In the genomic region with DNA sequence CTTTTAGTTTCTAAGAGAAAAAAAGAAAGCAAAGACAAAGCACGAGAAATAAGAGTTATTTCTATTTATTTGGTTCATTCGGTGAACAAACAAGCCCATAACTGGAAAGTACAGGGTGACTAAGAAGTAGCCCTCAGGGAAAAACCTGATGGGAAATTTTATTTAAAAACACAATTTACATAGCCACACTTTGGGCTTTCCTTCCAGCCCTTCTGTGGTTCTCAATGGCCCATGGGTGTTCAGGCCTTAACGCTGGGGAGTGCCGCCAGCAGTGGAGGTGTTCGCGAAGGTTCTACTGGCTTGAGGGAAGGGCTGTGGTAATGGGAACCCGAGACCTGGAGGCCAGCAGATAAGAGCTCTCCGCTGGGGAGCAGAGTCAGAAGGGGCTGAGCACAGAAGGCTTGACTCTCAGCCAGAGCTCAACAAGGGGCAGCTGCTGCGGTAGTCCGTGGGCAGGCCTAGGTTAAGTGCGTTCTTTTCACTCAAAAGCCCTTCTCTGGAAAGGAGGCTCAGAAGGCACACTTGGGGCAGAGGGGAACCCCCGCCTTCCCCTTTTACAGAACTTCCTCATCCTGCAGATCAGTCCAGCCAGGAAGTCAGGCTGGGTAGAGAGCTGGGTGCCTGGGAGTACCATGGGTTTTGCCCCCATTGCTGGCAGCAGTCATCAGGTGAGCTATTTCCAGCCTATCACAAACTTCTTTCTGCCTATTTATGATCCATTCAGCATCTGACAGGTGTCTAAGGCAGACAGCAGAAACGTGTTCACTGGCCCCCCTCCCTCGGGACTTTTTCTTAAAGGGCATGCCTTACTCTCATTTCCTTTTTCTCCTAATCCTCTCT, we compare ENCODE assay signal across 1 cellular context.
TF ChIP-seq lines count a peak whose summit lies in the region.

No MANE protein-coding gene starts in this region.

TF ChIP-seq in GM23338, 12 proteins besides CTCF, POLR2A, EP300 and RAD21 (continued from another document):
- TF ChIP-seq, protein P1, sequence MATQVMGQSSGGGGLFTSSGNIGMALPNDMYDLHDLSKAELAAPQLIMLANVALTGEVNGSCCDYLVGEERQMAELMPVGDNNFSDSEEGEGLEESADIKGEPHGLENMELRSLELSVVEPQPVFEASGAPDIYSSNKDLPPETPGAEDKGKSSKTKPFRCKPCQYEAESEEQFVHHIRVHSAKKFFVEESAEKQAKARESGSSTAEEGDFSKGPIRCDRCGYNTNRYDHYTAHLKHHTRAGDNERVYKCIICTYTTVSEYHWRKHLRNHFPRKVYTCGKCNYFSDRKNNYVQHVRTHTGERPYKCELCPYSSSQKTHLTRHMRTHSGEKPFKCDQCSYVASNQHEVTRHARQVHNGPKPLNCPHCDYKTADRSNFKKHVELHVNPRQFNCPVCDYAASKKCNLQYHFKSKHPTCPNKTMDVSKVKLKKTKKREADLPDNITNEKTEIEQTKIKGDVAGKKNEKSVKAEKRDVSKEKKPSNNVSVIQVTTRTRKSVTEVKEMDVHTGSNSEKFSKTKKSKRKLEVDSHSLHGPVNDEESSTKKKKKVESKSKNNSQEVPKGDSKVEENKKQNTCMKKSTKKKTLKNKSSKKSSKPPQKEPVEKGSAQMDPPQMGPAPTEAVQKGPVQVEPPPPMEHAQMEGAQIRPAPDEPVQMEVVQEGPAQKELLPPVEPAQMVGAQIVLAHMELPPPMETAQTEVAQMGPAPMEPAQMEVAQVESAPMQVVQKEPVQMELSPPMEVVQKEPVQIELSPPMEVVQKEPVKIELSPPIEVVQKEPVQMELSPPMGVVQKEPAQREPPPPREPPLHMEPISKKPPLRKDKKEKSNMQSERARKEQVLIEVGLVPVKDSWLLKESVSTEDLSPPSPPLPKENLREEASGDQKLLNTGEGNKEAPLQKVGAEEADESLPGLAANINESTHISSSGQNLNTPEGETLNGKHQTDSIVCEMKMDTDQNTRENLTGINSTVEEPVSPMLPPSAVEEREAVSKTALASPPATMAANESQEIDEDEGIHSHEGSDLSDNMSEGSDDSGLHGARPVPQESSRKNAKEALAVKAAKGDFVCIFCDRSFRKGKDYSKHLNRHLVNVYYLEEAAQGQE (IDR thresholded peaks at IDR 0.05; ENCODE audit: unreplicated experiment): no peak
- TF ChIP-seq CREB1 (CRISPR knock-in tag; IDR thresholded peaks at IDR 0.05; ENCODE audit: low read depth) (no peak), EZH2phosphoT487 (IDR thresholded peaks at IDR 0.05; ENCODE audit: unreplicated experiment) (no peak), STAT1 (IDR thresholded peaks at IDR 0.05; ENCODE audit: unreplicated experiment) (no peak), JUNB (IDR thresholded peaks at IDR 0.05; ENCODE audit: unreplicated experiment) (no peak), ZNF114 (CRISPR knock-in tag; IDR thresholded peaks at IDR 0.05) (no peak)
- TF ChIP-seq, protein P2, sequence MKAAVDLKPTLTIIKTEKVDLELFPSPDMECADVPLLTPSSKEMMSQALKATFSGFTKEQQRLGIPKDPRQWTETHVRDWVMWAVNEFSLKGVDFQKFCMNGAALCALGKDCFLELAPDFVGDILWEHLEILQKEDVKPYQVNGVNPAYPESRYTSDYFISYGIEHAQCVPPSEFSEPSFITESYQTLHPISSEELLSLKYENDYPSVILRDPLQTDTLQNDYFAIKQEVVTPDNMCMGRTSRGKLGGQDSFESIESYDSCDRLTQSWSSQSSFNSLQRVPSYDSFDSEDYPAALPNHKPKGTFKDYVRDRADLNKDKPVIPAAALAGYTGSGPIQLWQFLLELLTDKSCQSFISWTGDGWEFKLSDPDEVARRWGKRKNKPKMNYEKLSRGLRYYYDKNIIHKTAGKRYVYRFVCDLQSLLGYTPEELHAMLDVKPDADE (IDR thresholded peaks at IDR 0.05): no peak
